Comparison of ENCODE assay signal across 8 cellular contexts in genomic region chr9:2623866-2624682, GRCh38. TPM values are rescaled to one million over a fixed set of nuclear protein-coding genes. Genes with fewer than 3 reads are reported as not detected.
A peak's percentile ranks its signal among the peaks of the same experiment; 100 is the strongest.
DNase-seq lines count a peak whose midpoint lies in the region; ATAC-seq, FAIRE-seq and TF ChIP-seq lines count a peak whose summit lies in the region.

No MANE protein-coding gene starts in this region.

- no peaks in the 10 kb centered on the region for H3K36me3 Mint-ChIP-seq in mesothelial cell of epicardium

- H3K27me3 ChIP-seq in left ventricle myocardium inferior (ENCODE audit: low read depth) (peaks cover 21% of the 10 kb centered on the region), upper lobe of right lung (no peaks in the 10 kb centered on the region)

- H3K9me3 ChIP-seq in left ventricle myocardium inferior (replicated peaks) (no peaks in the 10 kb centered on the region), upper lobe of right lung (no peaks in the 10 kb centered on the region)

- no peak for FAIRE-seq in GM12891 (lab: Jason Lieb, UNC)

- H3K4me1 ChIP-seq in left ventricle myocardium inferior (peaks cover 83% of the 10 kb centered on the region), upper lobe of right lung (peaks cover 9% of the 10 kb centered on the region)

- peaks cover 5% of the 10 kb centered on the region for H3K27me3 Mint-ChIP-seq in mesothelial cell of epicardium (ENCODE audit: low read depth)

- H3K9me3 Mint-ChIP-seq in mesothelial cell of epicardium, result no peaks in the 10 kb centered on the region

- TF ChIP-seq CTCF in left ventricle myocardium inferior (IDR thresholded peaks at IDR 0.05; ENCODE audit: borderline replicate concordance) (no peak), coronary artery (IDR thresholded peaks at IDR 0.05) (no peak), mesothelial cell of epicardium (IDR thresholded peaks at IDR 0.05; ENCODE audit: unreplicated experiment) (no peak), upper lobe of right lung (IDR thresholded peaks at IDR 0.05) (no peak)

- H3K27ac Mint-ChIP-seq in mesothelial cell of epicardium, result peak overlapping the region; percentile 96

- intact Hi-C loops in left ventricle myocardium inferior (cut with micrococcal nuclease), result no loop called here
- intact Hi-C loops in cardiac septum (cut with DNase I), result loop anchor here (5.0 to 10.0 kb wide), 4 partner anchors 103 to 459 kb away; no protein-coding TSS in a partner anchor
- intact Hi-C loops in upper lobe of right lung (cut with DNase I), result no loop called here

- no peak for DNase-seq in left ventricle myocardium inferior
- DNase-seq in cardiac septum (ENCODE audit: low spot score), result no peak
- DNase-seq in coronary artery (ENCODE audit: low spot score), result no peak
- no peak for DNase-seq in mesothelial cell of epicardium (ENCODE audit: low spot score in 2 of 2, unreplicated experiment in 2 of 2)
- no peak for DNase-seq in upper lobe of right lung
- no peak for DNase-seq in pons (ENCODE audit: low spot score)
- DNase-seq in GM12891 (ENCODE audit: insufficient read length, low spot score), result no peak

- ATAC-seq in upper lobe of right lung (no peak), HG02610 (IDR thresholded peaks at IDR 0.05; ENCODE audit: unreplicated experiment) (no peak)

- H3K36me3 ChIP-seq in left ventricle myocardium inferior (no peaks in the 10 kb centered on the region), upper lobe of right lung (no peaks in the 10 kb centered on the region)

- H3K27ac ChIP-seq in left ventricle myocardium inferior (replicated peaks), result peak overlapping the region; percentile 96
- H3K27ac ChIP-seq in coronary artery, result peak overlapping the region; percentile 72 to 89
- H3K27ac ChIP-seq in upper lobe of right lung, result peak overlapping the region; percentile 77

- TF ChIP-seq POLR2A in GM12891 (IDR thresholded peaks at IDR 0.05; ENCODE audit: low read depth, low read length), result no peak

- H3K4me3 ChIP-seq in left ventricle myocardium inferior (peak overlapping the region; percentile 84), coronary artery (peak overlapping the region; percentile 86), upper lobe of right lung (peak overlapping the region; percentile 78)

- peaks cover 36% of the 10 kb centered on the region for H3K4me1 Mint-ChIP-seq in mesothelial cell of epicardium

- H3K4me3 Mint-ChIP-seq in mesothelial cell of epicardium, result peak overlapping the region; percentile 90

TF ChIP-seq in GM12891, 5 proteins besides CTCF, POLR2A, EP300 and RAD21:
- no peak for TF ChIP-seq TAF1 (IDR thresholded peaks at IDR 0.05; ENCODE audit: low read depth, low read length)
- TF ChIP-seq POU2F2 (IDR thresholded peaks at IDR 0.05; ENCODE audit: low read depth, low read length), result no peak
- TF ChIP-seq SPI1 (IDR thresholded peaks at IDR 0.05; ENCODE audit: low read depth, low read length), result no peak
- no peak for TF ChIP-seq PAX5 (IDR thresholded peaks at IDR 0.05; ENCODE audit: insufficient read depth, low read length, severe bottlenecking)
- no peak for TF ChIP-seq POLR2AphosphoS5 (IDR thresholded peaks at IDR 0.05; ENCODE audit: low read depth, low read length)

RNA-seq across cellular contexts. Expression of gene VLDLR, which starts 2.5 kb away (rescaled TPM):
- 144 TPM for total RNA-seq in left ventricle myocardium inferior
- 127 TPM for total RNA-seq in cardiac septum
- 47.8 to 50.0 TPM (median 49.6 TPM) in 3 replicates for total RNA-seq in mesothelial cell of epicardium
- 23.1 TPM for total RNA-seq in upper lobe of right lung
- 4.5 TPM for polyA plus RNA-seq in GM12891 (2012; ENCODE audit: low read depth, missing spikeins)
